Comparison of ENCODE assay signal across 2 cellular contexts in genomic region chr19:44642375-44642774, GRCh38.
TF ChIP-seq lines count a peak whose summit lies in the region.

No MANE protein-coding gene starts in this region.

TF ChIP-seq in HEK293, 187 proteins besides CTCF, POLR2A, EP300 and RAD21 (continued from another document):
- TF ChIP-seq PRDM10 (tag by site-specific recombination; IDR thresholded peaks at IDR 0.05) (no peak), ZNF19 (tag by site-specific recombination; IDR thresholded peaks at IDR 0.05; ENCODE audit: low read depth) (no peak)

TF ChIP-seq in K562, 482 proteins besides CTCF, POLR2A, EP300 and RAD21 (continued from another document and continues in another):
- TF ChIP-seq HOMEZ (CRISPR knock-in tag; IDR thresholded peaks at IDR 0.05) (no peak), ZNF280B (CRISPR knock-in tag; IDR thresholded peaks at IDR 0.05) (no peak), ZNF140 (CRISPR knock-in tag; IDR thresholded peaks at IDR 0.05) (no peak), RCOR1 (IDR thresholded peaks at IDR 0.05; ENCODE audit: borderline replicate concordance in 1 of 2, low read depth in 2 of 2, low read length in 2 of 2) (0 out of 4 replicates have a peak, but pooled peaks of 1 of the 2 experiments have one; percentile 6), SRSF7 (optimal IDR thresholded peaks at IDR 0.05; ENCODE audit: low read depth, low read length) (no peak), FOXA1 (IDR thresholded peaks at IDR 0.05; ENCODE audit: borderline replicate concordance) (no peak), ZBTB33 (CRISPR knock-in tag; IDR thresholded peaks at IDR 0.05) (no peak), ZNF224 (CRISPR knock-in tag; IDR thresholded peaks at IDR 0.05) (no peak), ZNF707 (CRISPR knock-in tag; conservative IDR thresholded peaks at IDR 0.05) (no peak), THRB (CRISPR knock-in tag; conservative IDR thresholded peaks at IDR 0.05) (no peak; the same call in 1 of the 2 replicates), THRAP3 (IDR thresholded peaks at IDR 0.05; ENCODE audit: borderline replicate concordance) (no peak), CHD1 (IDR thresholded peaks at IDR 0.05; ENCODE audit: low read length) (no peak), SP2 (IDR thresholded peaks at IDR 0.05; ENCODE audit: extremely low read depth, low read depth, low read length, poor library complexity, severe bottlenecking) (no peak), CC2D1A (IDR thresholded peaks at IDR 0.05) (no peak), ZNF717 (CRISPR knock-in tag; IDR thresholded peaks at IDR 0.05) (no peak), YY1 (IDR thresholded peaks at IDR 0.05; ENCODE audit: borderline replicate concordance in 1 of 3, control insufficient read depth in 1 of 3, extremely low read depth in 1 of 3, insufficient read depth in 3 of 3, insufficient read length in 1 of 3, insufficient replicate concordance in 2 of 3, low read depth in 1 of 3, low read length in 2 of 3) (no peak), ZEB2 (IDR thresholded peaks at IDR 0.05) (no peak), ETV6 (IDR thresholded peaks at IDR 0.05; ENCODE audit: borderline replicate concordance in 1 of 2, low read depth in 2 of 2, low read length in 1 of 2) (no peak), ETV6 (CRISPR knock-in tag; IDR thresholded peaks at IDR 0.05; ENCODE audit: borderline replicate concordance) (no peak), ZNF449 (CRISPR knock-in tag; IDR thresholded peaks at IDR 0.05) (no peak), ESRRB (CRISPR knock-in tag; IDR thresholded peaks at IDR 0.05; ENCODE audit: borderline replicate concordance) (no peak), TCF7L2 (IDR thresholded peaks at IDR 0.05; ENCODE audit: low read depth, low read length) (no peak), POLR3G (IDR thresholded peaks at IDR 0.05; ENCODE audit: extremely low read depth, insufficient read length, insufficient replicate concordance) (no peak), POLR2AphosphoS5 (IDR thresholded peaks at IDR 0.05; ENCODE audit: control insufficient read depth, insufficient read depth, low read depth, low read length) (no peak), TEAD4 (IDR thresholded peaks at IDR 0.05; ENCODE audit: low read length) (no peak), TEAD4 (CRISPR knock-in tag; IDR thresholded peaks at IDR 0.05; ENCODE audit: borderline replicate concordance) (no peak), SMARCE1 (IDR thresholded peaks at IDR 0.05) (peak; percentile 42; the same call in 1 of the 2 replicates), SMAD1 (IDR thresholded peaks at IDR 0.05; ENCODE audit: low read depth, low read length, partially characterized antibody) (no peak), PHF8 (IDR thresholded peaks at IDR 0.05; ENCODE audit: borderline replicate concordance, low read length) (no peak), BRCA1 (IDR thresholded peaks at IDR 0.05) (no peak), BRCA1 (CRISPR knock-in tag; IDR thresholded peaks at IDR 0.05) (no peak), SIN3B (IDR thresholded peaks at IDR 0.05; ENCODE audit: low read depth) (no peak), ZNF239 (CRISPR knock-in tag; IDR thresholded peaks at IDR 0.05) (no peak), ZNF212 (CRISPR knock-in tag; IDR thresholded peaks at IDR 0.05) (peak; percentile 95), E4F1 (CRISPR knock-in tag; IDR thresholded peaks at IDR 0.05; ENCODE audit: borderline replicate concordance) (no peak), KLF13 (tag; IDR thresholded peaks at IDR 0.05; ENCODE audit: borderline replicate concordance, low read depth) (no peak), ZBTB26 (CRISPR knock-in tag; IDR thresholded peaks at IDR 0.05) (0 out of 2 replicates have a peak, but pooled peaks have one; percentile 45), ZBTB2 (IDR thresholded peaks at IDR 0.05) (0 out of 2 replicates have a peak, but pooled peaks have one; percentile 34), ELF1 (tag; IDR thresholded peaks at IDR 0.05) (no peak), HEY1 (CRISPR knock-in tag; IDR thresholded peaks at IDR 0.05; ENCODE audit: borderline replicate concordance) (no peak), RAD51 (IDR thresholded peaks at IDR 0.05; ENCODE audit: borderline replicate concordance, low read depth) (no peak), PYGO2 (tag; IDR thresholded peaks at IDR 0.05) (0 out of 2 replicates have a peak, but pooled peaks have one; percentile 43), PHB (CRISPR knock-in tag; IDR thresholded peaks at IDR 0.05) (no peak), U2AF2 (optimal IDR thresholded peaks at IDR 0.05; ENCODE audit: low read depth, low read length) (no peak), ARNT (IDR thresholded peaks at IDR 0.05) (no peak), SUPT5H (IDR thresholded peaks at IDR 0.05) (no peak), MCM3 (IDR thresholded peaks at IDR 0.05) (no peak), EZH2 (IDR thresholded peaks at IDR 0.05; ENCODE audit: borderline replicate concordance, low read depth, low read length) (no peak), ZNF561 (CRISPR knock-in tag; conservative IDR thresholded peaks at IDR 0.05) (no peak), HNRNPUL1 (IDR thresholded peaks at IDR 0.05; ENCODE audit: low read length) (no peak), MAX (CRISPR knock-in tag; IDR thresholded peaks at IDR 0.05) (no peak), HLTF (IDR thresholded peaks at IDR 0.05) (peak; percentile 75; the same call in 1 of the 2 replicates), MLLT1 (IDR thresholded peaks at IDR 0.05) (0 out of 4 replicates have a peak, but pooled peaks of 1 of the 2 experiments have one; percentile 23), CXXC5 (CRISPR knock-in tag; IDR thresholded peaks at IDR 0.05) (no peak), ZNF174 (CRISPR knock-in tag; IDR thresholded peaks at IDR 0.05) (no peak), ARID2 (IDR thresholded peaks at IDR 0.05) (no peak)
